ENCODE assay signal across 9 cellular contexts in the genomic region with DNA sequence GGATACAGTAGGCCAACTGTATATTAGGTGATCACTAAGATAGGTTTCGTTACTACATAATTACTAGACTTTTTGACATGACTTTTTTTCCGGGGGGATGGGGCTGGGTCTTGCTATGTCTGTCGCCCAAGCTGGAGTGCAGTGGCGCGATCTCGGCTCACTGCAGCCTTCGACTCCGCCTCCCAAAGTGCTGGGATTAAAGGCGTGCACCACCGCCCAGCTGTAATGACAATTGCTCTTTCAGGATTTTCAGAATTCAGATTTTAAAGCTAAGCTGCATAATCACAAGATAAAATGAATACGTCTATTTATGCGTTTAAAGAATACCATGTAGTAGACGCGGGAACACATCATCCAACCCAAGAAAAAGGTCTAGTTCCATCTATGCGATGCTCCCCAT. TPM values are rescaled to one million over a fixed set of nuclear protein-coding genes. Genes with fewer than 3 reads are reported as not detected.
A peak's percentile ranks its signal among the peaks of the same experiment; 100 is the strongest.
DNase-seq lines count a peak whose midpoint lies in the region; ATAC-seq and TF ChIP-seq lines count a peak whose summit lies in the region.
"Had no signal": no experiment of that assay in that cellular context is flagged by ENCODE, and none has a peak within 500 bp of the region (broad histone marks: within the 10 kb centered on the region; RNA-seq: fewer than 3 reads in every experiment).

No MANE protein-coding gene starts in this region.

- peak overlapping the region; percentile 95 for H3K4me3 ChIP-seq in CD4-positive, CD25-positive, alpha-beta regulatory T cell (ENCODE audit: low read depth, low read length)
- H3K4me3 ChIP-seq in MM.1S (ENCODE audit: low read length) (peak overlapping the region; percentile 99), muscle layer of colon (ENCODE audit: low read depth in 1 of 2, low read length in 2 of 2) (peak overlapping the region; percentile 54 to 88)

- H3K9me3 ChIP-seq in CD4-positive, CD25-positive, alpha-beta regulatory T cell (ENCODE audit: control insufficient read depth in 2 of 2, low read length in 2 of 2): no peaks in the 10 kb centered on the region
- H3K9me3 ChIP-seq in MM.1S (replicated peaks; ENCODE audit: insufficient read depth, low read length): no peaks in the 10 kb centered on the region
- H3K9me3 ChIP-seq in muscle layer of colon (ENCODE audit: low read length): no peaks in the 10 kb centered on the region

- peaks cover 5% of the 10 kb centered on the region for H3K36me3 Mint-ChIP-seq in CD4-positive, CD25-positive, alpha-beta regulatory T cell
- peaks cover 8% of the 10 kb centered on the region for H3K36me3 Mint-ChIP-seq in chondrocyte (ENCODE audit: low read depth)

- peak overlapping the region; percentile 32; the same call in 1 of the 2 replicates for H2AFZ ChIP-seq in MM.1S (ENCODE audit: low read length)

- H3K36me3 ChIP-seq in CD4-positive, CD25-positive, alpha-beta regulatory T cell (ENCODE audit: control insufficient read depth, insufficient read depth, low read length): peaks cover 8% of the 10 kb centered on the region
- H3K36me3 ChIP-seq in MM.1S (replicated peaks; ENCODE audit: insufficient read depth, low read length) (no peaks in the 10 kb centered on the region), muscle layer of colon (ENCODE audit: insufficient read depth, low read length) (peaks cover 7% of the 10 kb centered on the region)

- peaks cover 55% of the 10 kb centered on the region for H3K4me1 ChIP-seq in CD4-positive, CD25-positive, alpha-beta regulatory T cell (ENCODE audit: control insufficient read depth, insufficient read depth, low read length, poor library complexity, severe bottlenecking)
- H3K4me1 ChIP-seq in MM.1S (ENCODE audit: low read length): peaks cover 37% of the 10 kb centered on the region; the same call in 1 of the 2 replicates
- H3K4me1 ChIP-seq in muscle layer of colon (ENCODE audit: insufficient read depth, low read length): peaks cover 19% of the 10 kb centered on the region

- H3K9me3 Mint-ChIP-seq in CD4-positive, CD25-positive, alpha-beta regulatory T cell: no peaks in the 10 kb centered on the region
- H3K9me3 Mint-ChIP-seq in chondrocyte (ENCODE audit: low read depth): no peaks in the 10 kb centered on the region

- peak overlapping the region; percentile 99 for H3K27ac ChIP-seq in CD4-positive, CD25-positive, alpha-beta regulatory T cell (ENCODE audit: insufficient read depth, low read length, poor library complexity, severe bottlenecking)
- H3K27ac ChIP-seq in MM.1S (ENCODE audit: low read length) (peak overlapping the region; percentile 99), muscle layer of colon (ENCODE audit: low read depth, low read length) (peak overlapping the region; percentile 92)

- ATAC-seq in CD4-positive, CD25-positive, alpha-beta regulatory T cell (ENCODE audit: low read depth in 2 of 2): no peak
- ATAC-seq in GM19324 (IDR thresholded peaks at IDR 0.05; ENCODE audit: low FRiP score, unreplicated experiment) (no peak), HG02884 (IDR thresholded peaks at IDR 0.05; ENCODE audit: unreplicated experiment) (no peak), HG03354 (IDR thresholded peaks at IDR 0.05; ENCODE audit: poor library complexity, severe bottlenecking, unreplicated experiment) (no peak)

- peak in 1 of 3 donors; percentile 35 for DNase-seq in CD4-positive, CD25-positive, alpha-beta regulatory T cell
- DNase-seq in MM.1S (peak; percentile 14), chondrocyte (ENCODE audit: low spot score) (no peak), GM03348 (ENCODE audit: low spot score) (no peak)

- H3K4me1 Mint-ChIP-seq in CD4-positive, CD25-positive, alpha-beta regulatory T cell: peaks cover 46 to 81% (median 59%) of the 10 kb centered on the region in 4 donors
- H3K4me1 Mint-ChIP-seq in chondrocyte (ENCODE audit: low read depth): peaks cover 63% of the 10 kb centered on the region

- H3K9me2 ChIP-seq in MM.1S (replicated peaks; ENCODE audit: insufficient read depth, low read length): no peaks in the 10 kb centered on the region

- no peaks in the 10 kb centered on the region for H3K27me3 Mint-ChIP-seq in CD4-positive, CD25-positive, alpha-beta regulatory T cell
- no peaks in the 10 kb centered on the region for H3K27me3 Mint-ChIP-seq in chondrocyte (ENCODE audit: low read depth)

- H4K20me1 ChIP-seq in MM.1S (ENCODE audit: insufficient read depth, low read length): no peaks in the 10 kb centered on the region

- H3K27me3 ChIP-seq in CD4-positive, CD25-positive, alpha-beta regulatory T cell (ENCODE audit: control insufficient read depth, insufficient read depth, low read length): no peaks in the 10 kb centered on the region
- no peaks in the 10 kb centered on the region for H3K27me3 ChIP-seq in MM.1S (replicated peaks; ENCODE audit: insufficient read depth, low read length)
- H3K27me3 ChIP-seq in muscle layer of colon (ENCODE audit: control insufficient read depth in 1 of 2, insufficient read depth in 2 of 2, low read length in 2 of 2): no peaks in the 10 kb centered on the region

- H3K79me2 ChIP-seq in MM.1S (ENCODE audit: low read length): peaks cover 74% of the 10 kb centered on the region

- TF ChIP-seq CTCF in MM.1S (IDR thresholded peaks at IDR 0.05; ENCODE audit: low read length) (no peak), chondrocyte (IDR thresholded peaks at IDR 0.05) (no peak)

- H3K9ac ChIP-seq in MM.1S (ENCODE audit: low read length) (peak overlapping the region; percentile 97), muscle layer of colon (ENCODE audit: low read length) (peak overlapping the region; percentile 5)

- peak overlapping the region; percentile 98 to 99 (median 98) for H3K27ac Mint-ChIP-seq in CD4-positive, CD25-positive, alpha-beta regulatory T cell
- peak overlapping the region; percentile 99 for H3K27ac Mint-ChIP-seq in chondrocyte (ENCODE audit: unreplicated experiment)

- peak overlapping the region; percentile 82 for H3K4me2 ChIP-seq in MM.1S (ENCODE audit: low read depth, low read length)

- peaks cover 40% of the 10 kb centered on the region for H3F3A ChIP-seq in MM.1S (ENCODE audit: insufficient read depth, low read length)

- H3K4me3 Mint-ChIP-seq in CD4-positive, CD25-positive, alpha-beta regulatory T cell: peak overlapping the region; percentile 94 to 99 (median 97)
- peak overlapping the region; percentile 93 for H3K4me3 Mint-ChIP-seq in chondrocyte (ENCODE audit: unreplicated experiment)

RNA-seq across cellular contexts. Expression of gene IDI1, which starts 1.0 kb away (rescaled TPM):
- 179 TPM for total RNA-seq in CD4-positive, CD25-positive, alpha-beta regulatory T cell
- 10 to 100 TPM; 47.0 to 58.6 (median 49.9) TPM for polyA plus RNA-seq in CD4-positive, CD25-positive, alpha-beta regulatory T cell
- 39.0 to 45.7 TPM (median 40.6 TPM) in 3 replicates for total RNA-seq in chondrocyte

RNA-seq across cellular contexts. Expression of gene WDR37, which starts 8.2 kb away (rescaled TPM):
- 31.6 TPM for total RNA-seq in CD4-positive, CD25-positive, alpha-beta regulatory T cell
- polyA plus RNA-seq in CD4-positive, CD25-positive, alpha-beta regulatory T cell: 10 to 100 TPM; 10.6 to 15.0 (median 12.2) TPM
- 10.9 to 15.5 TPM (median 12.4 TPM) in 3 replicates for total RNA-seq in chondrocyte

RNA-seq across cellular contexts. Expression of gene IDI2, which starts 22.3 kb away (rescaled TPM):
- total RNA-seq in CD4-positive, CD25-positive, alpha-beta regulatory T cell: not detected
- polyA plus RNA-seq in CD4-positive, CD25-positive, alpha-beta regulatory T cell: not detected
- total RNA-seq in chondrocyte: not detected in 3 replicates
- total RNA-seq: LHCN-M2 had no signal

RNA-seq across cellular contexts. Expression of gene GTPBP4, which starts 59.7 kb away (rescaled TPM):
- 50.7 TPM for total RNA-seq in CD4-positive, CD25-positive, alpha-beta regulatory T cell
- 10 to 100 TPM; 15.9 to 30.4 (median 19.7) TPM for polyA plus RNA-seq in CD4-positive, CD25-positive, alpha-beta regulatory T cell
- total RNA-seq in chondrocyte: 48.5 to 57.8 TPM (median 54.8 TPM) in 3 replicates
